18 cellular contexts compared by ENCODE assay signal in genomic region chr22:18115844-18116480, GRCh38.
"Had no signal": no experiment of that assay in that cellular context is flagged by ENCODE, and none has a peak within 500 bp of the region (broad histone marks: within the 10 kb centered on the region; RNA-seq: fewer than 3 reads in every experiment).

No MANE protein-coding gene starts in this region.

- DNase-seq: activated CD4-positive, alpha-beta T cell treated with anti-CD3 and anti-CD28 coated beads for 1 hour; activated CD4-positive, alpha-beta T cell treated with anti-CD3 and anti-CD28 coated beads, Interleukin-2, amount 50 U/mL, for 1 hour; activated CD8-positive, alpha-beta T cell treated with anti-CD3 and anti-CD28 coated beads, Interleukin-2, amount 10 ng/mL, durations not matched to agents 7 days and 5 days; activated gamma-delta T cell; anterior cingulate cortex; body of pancreas; foreskin fibroblast; hippocampal formation; kidney glomerular epithelial cell; nucleus accumbens; sigmoid colon; spleen; stimulated activated CD4-positive, alpha-beta T cell treated with anti-CD3 and anti-CD28 coated beads, Interleukin-4, amount 100 ng/mL, for 24 hours; stimulated activated naive CD8-positive, alpha-beta T cell treated with anti-CD3 and anti-CD28 coated beads, Interleukin-15, Interleukin-2, amounts not matched to agents 100 U/mL and 50 U/mL, for 24 hours; T-helper 1 cell had no signal

- H3K9me3 ChIP-seq: body of pancreas, sigmoid colon, spleen had no signal

- H3K79me2 ChIP-seq: parathyroid adenoma had no signal

- H3K4me3 ChIP-seq: body of pancreas, cardiac muscle cell, sigmoid colon, spleen had no signal

- ATAC-seq: activated CD8-positive, alpha-beta T cell treated with anti-CD3 and anti-CD28 coated beads, Interleukin-2, amount 10 ng/mL, durations not matched to agents 7 days and 5 days; body of pancreas; stimulated activated naive CD8-positive, alpha-beta T cell treated with anti-CD3 and anti-CD28 coated beads, Interleukin-15, Interleukin-2, amounts not matched to agents 100 U/mL and 50 U/mL, for 24 hours had no signal

- H3K27ac ChIP-seq: body of pancreas, cardiac muscle cell, epithelial cell of prostate, parathyroid adenoma, sigmoid colon, spleen had no signal

- H3K4me1 ChIP-seq: parathyroid adenoma had no signal

- H3K27me3 ChIP-seq: body of pancreas had no signal

- H3K9ac ChIP-seq: parathyroid adenoma had no signal

- H3K36me3 ChIP-seq: cardiac muscle cell, sigmoid colon, spleen had no signal
